1 cellular context compared by ENCODE assay signal in genomic region chr17:82281502-82282238, GRCh38.
TF ChIP-seq lines count a peak whose summit lies in the region.

No MANE protein-coding gene starts in this region.

TF ChIP-seq in GM23338, 12 proteins besides CTCF, POLR2A, EP300 and RAD21 (continued from another document):
- TF ChIP-seq, protein P1, sequence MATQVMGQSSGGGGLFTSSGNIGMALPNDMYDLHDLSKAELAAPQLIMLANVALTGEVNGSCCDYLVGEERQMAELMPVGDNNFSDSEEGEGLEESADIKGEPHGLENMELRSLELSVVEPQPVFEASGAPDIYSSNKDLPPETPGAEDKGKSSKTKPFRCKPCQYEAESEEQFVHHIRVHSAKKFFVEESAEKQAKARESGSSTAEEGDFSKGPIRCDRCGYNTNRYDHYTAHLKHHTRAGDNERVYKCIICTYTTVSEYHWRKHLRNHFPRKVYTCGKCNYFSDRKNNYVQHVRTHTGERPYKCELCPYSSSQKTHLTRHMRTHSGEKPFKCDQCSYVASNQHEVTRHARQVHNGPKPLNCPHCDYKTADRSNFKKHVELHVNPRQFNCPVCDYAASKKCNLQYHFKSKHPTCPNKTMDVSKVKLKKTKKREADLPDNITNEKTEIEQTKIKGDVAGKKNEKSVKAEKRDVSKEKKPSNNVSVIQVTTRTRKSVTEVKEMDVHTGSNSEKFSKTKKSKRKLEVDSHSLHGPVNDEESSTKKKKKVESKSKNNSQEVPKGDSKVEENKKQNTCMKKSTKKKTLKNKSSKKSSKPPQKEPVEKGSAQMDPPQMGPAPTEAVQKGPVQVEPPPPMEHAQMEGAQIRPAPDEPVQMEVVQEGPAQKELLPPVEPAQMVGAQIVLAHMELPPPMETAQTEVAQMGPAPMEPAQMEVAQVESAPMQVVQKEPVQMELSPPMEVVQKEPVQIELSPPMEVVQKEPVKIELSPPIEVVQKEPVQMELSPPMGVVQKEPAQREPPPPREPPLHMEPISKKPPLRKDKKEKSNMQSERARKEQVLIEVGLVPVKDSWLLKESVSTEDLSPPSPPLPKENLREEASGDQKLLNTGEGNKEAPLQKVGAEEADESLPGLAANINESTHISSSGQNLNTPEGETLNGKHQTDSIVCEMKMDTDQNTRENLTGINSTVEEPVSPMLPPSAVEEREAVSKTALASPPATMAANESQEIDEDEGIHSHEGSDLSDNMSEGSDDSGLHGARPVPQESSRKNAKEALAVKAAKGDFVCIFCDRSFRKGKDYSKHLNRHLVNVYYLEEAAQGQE (IDR thresholded peaks at IDR 0.05; ENCODE audit: unreplicated experiment) = no peak
- TF ChIP-seq ZNF462 (CRISPR knock-in tag; IDR thresholded peaks at IDR 0.05) (no peak), EZH2phosphoT487 (IDR thresholded peaks at IDR 0.05; ENCODE audit: unreplicated experiment) (no peak)
